12 cellular contexts compared by ENCODE assay signal in genomic region chr2:120729410-120730052, GRCh38. TPM values are rescaled to one million over a fixed set of nuclear protein-coding genes. Genes with fewer than 3 reads are reported as not detected.
A peak's percentile ranks its signal among the peaks of the same experiment; 100 is the strongest.
DNase-seq lines count a peak whose midpoint lies in the region; ATAC-seq, FAIRE-seq and TF ChIP-seq lines count a peak whose summit lies in the region.
"Had no signal": no experiment of that assay in that cellular context is flagged by ENCODE, and none has a peak within 500 bp of the region (broad histone marks: within the 10 kb centered on the region; RNA-seq: fewer than 3 reads in every experiment).

No MANE protein-coding gene starts in this region.

- H3K36me3 ChIP-seq in gastrocnemius medialis: no peaks in the 10 kb centered on the region
- H3K36me3 ChIP-seq: heart right ventricle, neutrophil had no signal

- FAIRE-seq in H54 (lab: Jason Lieb, UNC): peak; percentile 90

- H3K4me3 ChIP-seq in fibroblast of mammary gland (ENCODE audit: control insufficient read depth, low read depth, low read length): no peak overlapping the region
- H3K4me3 ChIP-seq in gastrocnemius medialis: no peak overlapping the region
- H3K4me3 ChIP-seq: heart right ventricle had no signal

- H3K27ac ChIP-seq in RWPE1 (no peak overlapping the region), gastrocnemius medialis (no peak overlapping the region)
- H3K27ac ChIP-seq: heart right ventricle, neutrophil had no signal

- H3K4me1 Mint-ChIP-seq in stimulated activated naive CD8-positive, alpha-beta T cell treated with anti-CD3 and anti-CD28 coated beads, Interleukin-15, amount 100 ng/mL, for 72 hours: peaks cover 6% of the 10 kb centered on the region
- peaks cover 16% of the 10 kb centered on the region for H3K4me1 Mint-ChIP-seq in activated T-helper 1 cell treated with anti-CD3 and anti-CD28 coated beads, Interleukin-12 subunit alpha, Interleukin-12 subunit beta, Interleukin-2, Interleukin-4 antibody, amounts not matched to agents 30 ng/mL and 10 ng/mL and 1 ng/mL, durations not matched to agents 14 hours and 24 hours and 36 hours (ENCODE audit: low read depth)

- DNase-seq in H54 (ENCODE audit: insufficient read length, low spot score) (peak; percentile 52), RWPE1 (ENCODE audit: low spot score) (peak; percentile 62), fibroblast of mammary gland (ENCODE audit: low read depth) (peak; percentile 91), gastrocnemius medialis (no peak)
- DNase-seq in stimulated activated naive CD8-positive, alpha-beta T cell treated with anti-CD3 and anti-CD28 coated beads, Interleukin-15, amount 100 ng/mL, for 72 hours: no peak
- no peak for DNase-seq in activated CD4-positive, alpha-beta T cell treated with anti-CD3 and anti-CD28 coated beads for 1 hour
- DNase-seq in activated T-helper 1 cell treated with anti-CD3 and anti-CD28 coated beads, Interleukin-12 subunit alpha, Interleukin-12 subunit beta, Interleukin-2, Interleukin-4 antibody, amounts not matched to agents 30 ng/mL and 10 ng/mL and 1 ng/mL, durations not matched to agents 14 hours and 24 hours and 36 hours (ENCODE audit: low spot score): no peak
- DNase-seq in activated CD8-positive, alpha-beta memory T cell treated with anti-CD3 and anti-CD28 coated beads, Interleukin-2, amount 50 U/mL, for 4 hours: no peak
- DNase-seq: heart right ventricle, NCI-H524 treated with DMSO at 0.1 percent for 48 hours had no signal

- intact Hi-C loops in gastrocnemius medialis (cut with DNase I; ENCODE audit: low total_unique reads): loop anchor here (10.0 kb wide), 2 partner anchors 135 to 1985 kb away; no protein-coding TSS in a partner anchor
- intact Hi-C loops in activated T-helper 1 cell treated with anti-CD3 and anti-CD28 coated beads, Interleukin-12 subunit alpha, Interleukin-12 subunit beta, Interleukin-2, Interleukin-4 antibody, amounts not matched to agents 30 ng/mL and 10 ng/mL and 1 ng/mL, durations not matched to agents 14 hours and 24 hours and 36 hours (cut with micrococcal nuclease): no loop called here

- no peak overlapping the region for H3K27ac Mint-ChIP-seq in stimulated activated naive CD8-positive, alpha-beta T cell treated with anti-CD3 and anti-CD28 coated beads, Interleukin-15, amount 100 ng/mL, for 72 hours
- H3K27ac Mint-ChIP-seq in activated T-helper 1 cell treated with anti-CD3 and anti-CD28 coated beads, Interleukin-12 subunit alpha, Interleukin-12 subunit beta, Interleukin-2, Interleukin-4 antibody, amounts not matched to agents 30 ng/mL and 10 ng/mL and 1 ng/mL, durations not matched to agents 14 hours and 24 hours and 36 hours: no peak overlapping the region
- H3K27ac Mint-ChIP-seq: activated naive CD8-positive, alpha-beta T cell had no signal

- no peak for TF ChIP-seq CTCF in RWPE1 (conservative IDR thresholded peaks at IDR 0.05; ENCODE audit: low read depth)
- no peak for TF ChIP-seq CTCF in fibroblast of mammary gland (conservative IDR thresholded peaks at IDR 0.05; ENCODE audit: control insufficient read depth, insufficient read depth, low read depth, low read length)
- no peak for TF ChIP-seq CTCF in gastrocnemius medialis (IDR thresholded peaks at IDR 0.05 in 4 of 5, conservative IDR thresholded peaks at IDR 0.05 in 1 of 5)

- CTCF ChIA-PET in RWPE1 (lab: Yijun Ruan, JAX): interaction anchor here (0.6 kb wide), 1 partner anchor 33 kb away, joined by 3 read pairs; no protein-coding TSS in a partner anchor

- H3K27me3 Mint-ChIP-seq in stimulated activated naive CD8-positive, alpha-beta T cell treated with anti-CD3 and anti-CD28 coated beads, Interleukin-15, amount 100 ng/mL, for 72 hours: peaks cover 24% of the 10 kb centered on the region
- peaks cover 10% of the 10 kb centered on the region for H3K27me3 Mint-ChIP-seq in activated T-helper 1 cell treated with anti-CD3 and anti-CD28 coated beads, Interleukin-12 subunit alpha, Interleukin-12 subunit beta, Interleukin-2, Interleukin-4 antibody, amounts not matched to agents 30 ng/mL and 10 ng/mL and 1 ng/mL, durations not matched to agents 14 hours and 24 hours and 36 hours (ENCODE audit: insufficient read depth)

- peaks cover 0 to 4% (median 0%) of the 10 kb centered on the region in 3 donors for H3K9me3 ChIP-seq in gastrocnemius medialis
- H3K9me3 ChIP-seq: neutrophil had no signal

- no peaks in the 10 kb centered on the region for H3K9me3 Mint-ChIP-seq in stimulated activated naive CD8-positive, alpha-beta T cell treated with anti-CD3 and anti-CD28 coated beads, Interleukin-15, amount 100 ng/mL, for 72 hours
- peaks cover 6% of the 10 kb centered on the region for H3K9me3 Mint-ChIP-seq in activated T-helper 1 cell treated with anti-CD3 and anti-CD28 coated beads, Interleukin-12 subunit alpha, Interleukin-12 subunit beta, Interleukin-2, Interleukin-4 antibody, amounts not matched to agents 30 ng/mL and 10 ng/mL and 1 ng/mL, durations not matched to agents 14 hours and 24 hours and 36 hours

- TF ChIP-seq POLR2A in H54 (IDR thresholded peaks at IDR 0.05; ENCODE audit: low read depth, low read length): no peak
- TF ChIP-seq POLR2A in gastrocnemius medialis (IDR thresholded peaks at IDR 0.05): no peak

- in situ Hi-C loops in gastrocnemius medialis (cut with MboI; ENCODE audit: low sequenced_read_pairs in 4 of 4): no loop called here

- no peaks in the 10 kb centered on the region for H3K36me3 Mint-ChIP-seq in activated T-helper 1 cell treated with anti-CD3 and anti-CD28 coated beads, Interleukin-12 subunit alpha, Interleukin-12 subunit beta, Interleukin-2, Interleukin-4 antibody, amounts not matched to agents 30 ng/mL and 10 ng/mL and 1 ng/mL, durations not matched to agents 14 hours and 24 hours and 36 hours (ENCODE audit: low read depth)
- H3K36me3 Mint-ChIP-seq: activated naive CD8-positive, alpha-beta T cell had no signal

- peaks cover 3 to 5% (median 4%) of the 10 kb centered on the region in 3 donors for H3K27me3 ChIP-seq in gastrocnemius medialis

- H3K4me1 ChIP-seq in gastrocnemius medialis: no peaks in the 10 kb centered on the region

- no peak overlapping the region for H3K4me3 Mint-ChIP-seq in stimulated activated naive CD8-positive, alpha-beta T cell treated with anti-CD3 and anti-CD28 coated beads, Interleukin-15, amount 100 ng/mL, for 72 hours
- H3K4me3 Mint-ChIP-seq in activated T-helper 1 cell treated with anti-CD3 and anti-CD28 coated beads, Interleukin-12 subunit alpha, Interleukin-12 subunit beta, Interleukin-2, Interleukin-4 antibody, amounts not matched to agents 30 ng/mL and 10 ng/mL and 1 ng/mL, durations not matched to agents 14 hours and 24 hours and 36 hours: no peak overlapping the region
- H3K4me3 Mint-ChIP-seq: activated naive CD8-positive, alpha-beta T cell had no signal

- peak; percentile 61 to 96 for ATAC-seq in gastrocnemius medialis
- ATAC-seq in stimulated activated naive CD8-positive, alpha-beta T cell treated with anti-CD3 and anti-CD28 coated beads, Interleukin-15, amount 100 ng/mL, for 72 hours: no peak

- POLR2A ChIA-PET in RWPE1 (lab: Yijun Ruan, JAX; ENCODE audit: low non-redundant PET): no interaction called here

RNA-seq across cellular contexts. Expression of gene GLI2, which starts 6.1 kb away (rescaled TPM):
- under 1 TPM; 0.27 to 0.49 (median 0.29) TPM for total RNA-seq in gastrocnemius medialis
- total RNA-seq in activated T-helper 1 cell treated with anti-CD3 and anti-CD28 coated beads, Interleukin-12 subunit alpha, Interleukin-12 subunit beta, Interleukin-2, Interleukin-4 antibody, amounts not matched to agents 30 ng/mL and 10 ng/mL and 1 ng/mL, durations not matched to agents 14 hours and 24 hours and 36 hours: 0.32 and 0.62 TPM in 2 replicates

Comparison
In these comparisons a context has a peak if more than half of its experiments do, and no peak if none do; other contexts are left out.
1. DNase-seq: peak in H54 (single experiment), RWPE1 (single experiment) and fibroblast of mammary gland (single experiment); none in gastrocnemius medialis (0 of 2), stimulated activated naive CD8-positive, alpha-beta T cell treated with anti-CD3 and anti-CD28 coated beads, Interleukin-15, amount 100 ng/mL, for 72 hours (0 of 2), activated CD4-positive, alpha-beta T cell treated with anti-CD3 and anti-CD28 coated beads for 1 hour (single experiment), activated T-helper 1 cell treated with anti-CD3 and anti-CD28 coated beads, Interleukin-12 subunit alpha, Interleukin-12 subunit beta, Interleukin-2, Interleukin-4 antibody, amounts not matched to agents 30 ng/mL and 10 ng/mL and 1 ng/mL, durations not matched to agents 14 hours and 24 hours and 36 hours (single experiment) and activated CD8-positive, alpha-beta memory T cell treated with anti-CD3 and anti-CD28 coated beads, Interleukin-2, amount 50 U/mL, for 4 hours (single experiment).